ENCODE assay signal across 2 cellular contexts in genomic region chr2:215717627-215718412, GRCh38.
TF ChIP-seq lines count a peak whose summit lies in the region.

No MANE protein-coding gene starts in this region.

TF ChIP-seq in endothelial cell of umbilical vein, 7 proteins besides CTCF, POLR2A, EP300 and RAD21 (continued from another document):
- TF ChIP-seq MAX (IDR thresholded peaks at IDR 0.05; ENCODE audit: insufficient read depth, insufficient read length) = no peak
- no peak for TF ChIP-seq POLR2AphosphoS5 (IDR thresholded peaks at IDR 0.05; ENCODE audit: insufficient read depth, low read depth, low read length)
- no peak for TF ChIP-seq GATA2 (IDR thresholded peaks at IDR 0.05; ENCODE audit: insufficient read depth, insufficient read length, low read depth, low read length)

TF ChIP-seq in SK-N-SH treated with all-trans-retinoic acid at 6 μM for 48 hours, 23 proteins besides CTCF, POLR2A, EP300 and RAD21 (continued from another document):
- TF ChIP-seq CREB5 (CRISPR knock-in tag; IDR thresholded peaks at IDR 0.05; ENCODE audit: low read depth) = no peak
- no peak for TF ChIP-seq POU6F1 (CRISPR knock-in tag; IDR thresholded peaks at IDR 0.05; ENCODE audit: borderline replicate concordance, low read depth)
- TF ChIP-seq TSHZ2 (CRISPR knock-in tag; IDR thresholded peaks at IDR 0.05) = no peak
- TF ChIP-seq GLIS3 (CRISPR knock-in tag; IDR thresholded peaks at IDR 0.05) = no peak
